8 cellular contexts compared by ENCODE assay signal in the genomic region with DNA sequence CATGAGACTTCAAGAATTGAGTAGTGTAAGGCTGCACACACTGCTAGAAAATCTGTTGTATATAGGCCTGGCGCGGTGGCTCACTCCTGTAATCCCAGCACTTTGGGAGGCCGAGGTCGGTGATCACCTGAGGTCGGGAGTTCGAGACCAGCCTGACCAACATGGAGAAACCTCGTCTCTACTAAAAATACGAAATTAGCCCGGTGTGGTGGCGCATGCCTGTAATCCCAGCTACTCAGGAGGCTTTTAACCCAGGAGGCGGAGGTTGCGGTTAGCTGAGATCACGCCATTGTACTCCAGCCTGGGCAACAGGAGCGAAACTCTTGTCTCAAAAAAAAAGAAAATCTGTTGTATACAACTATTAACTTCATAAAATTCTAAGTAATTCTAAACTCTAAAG. TPM values are rescaled to one million over a fixed set of nuclear protein-coding genes. Genes with fewer than 3 reads are reported as not detected.
A peak's percentile ranks its signal among the peaks of the same experiment; 100 is the strongest.
DNase-seq lines count a peak whose midpoint lies in the region; ATAC-seq and TF ChIP-seq lines count a peak whose summit lies in the region.
"Not testable (repeated sequence)": the region's sequence is repeated elsewhere in the genome, so short reads cannot be mapped to it uniquely, and the experiment has no call there.

No MANE protein-coding gene starts in this region.

- peak overlapping the region; percentile 89 for H3K4me3 ChIP-seq in CD8-positive, alpha-beta memory T cell (ENCODE audit: low read length)
- H3K4me3 ChIP-seq in Karpas-422 (ENCODE audit: low read length) (peak overlapping the region; percentile 95), astrocyte of the spinal cord (ENCODE audit: low read depth, low read length) (peak overlapping the region; percentile 96), esophagus (ENCODE audit: low read depth in 1 of 2, low read length in 2 of 2) (peak overlapping the region; percentile 23 to 99), left lung (peak overlapping the region; percentile 67 to 88), ovary (peak overlapping the region; percentile 89), thymus (ENCODE audit: low read length) (peak overlapping the region; percentile 91)

- in situ Hi-C loops in astrocyte of the spinal cord (cut with HindIII; ENCODE audit: low sequenced_read_pairs): not testable (repeated sequence)

- not testable (repeated sequence) for H3K27me3 ChIP-seq in CD8-positive, alpha-beta memory T cell (ENCODE audit: insufficient read depth, low read length, poor library complexity, severe bottlenecking); Karpas-422 (ENCODE audit: low read length); esophagus (ENCODE audit: control insufficient read depth in 1 of 2, insufficient read depth in 2 of 2, low read length in 2 of 2); left lung; ovary; thymus (ENCODE audit: control insufficient read depth, insufficient read depth)

- 94 to 96% methylated on average over 14 of the region's 14 CpGs for WGBS in esophagus, 2 donors
- WGBS in ovary, 3 donors: 92 to 94% (median 92%) methylated on average over 14 of the region's 14 CpGs
- 98% methylated on average over 14 of the region's 14 CpGs for WGBS in thymus

- not testable (repeated sequence) for H3K9me3 ChIP-seq in CD8-positive, alpha-beta memory T cell (ENCODE audit: low read length); Karpas-422 (ENCODE audit: low read length); esophagus (ENCODE audit: control insufficient read depth in 2 of 2, insufficient read depth in 1 of 2, low read depth in 1 of 2, low read length in 1 of 2); left lung; ovary; thymus (ENCODE audit: control insufficient read depth)

- H3K9me3 Mint-ChIP-seq in CD8-positive, alpha-beta memory T cell; activated B cell treated with CpG ODN at 0.5 μM for 24 hours: not testable (repeated sequence)

- not testable (repeated sequence) for H2AFZ ChIP-seq in Karpas-422 (ENCODE audit: low read length)

- POLR2A ChIA-PET in CD8-positive, alpha-beta memory T cell (lab: Charles Lee): not testable (repeated sequence)
- POLR2A ChIA-PET in activated B cell treated with CpG ODN at 0.5 μM for 24 hours (lab: Charles Lee): interaction anchor here (0.8 to 5.5 kb wide), 3 partner anchors 11 to 62 kb away, joined by 3 to 84 read pairs (median 6); no protein-coding TSS in a partner anchor

- H3K4me3 Mint-ChIP-seq in CD8-positive, alpha-beta memory T cell: peak overlapping the region; percentile 90 to 100 (median 98)
- peak overlapping the region; percentile 96 for H3K4me3 Mint-ChIP-seq in activated B cell treated with CpG ODN at 0.5 μM for 24 hours

- peak overlapping the region; percentile 80 for H3K4me2 ChIP-seq in Karpas-422 (ENCODE audit: low read depth, low read length, poor library complexity, severe bottlenecking)

- not testable (repeated sequence) for TF ChIP-seq POLR2A in ovary (IDR thresholded peaks at IDR 0.05)

- peak overlapping the region; percentile 98 for H3K9ac ChIP-seq in Karpas-422 (ENCODE audit: low read length)

- H3K27ac Mint-ChIP-seq in CD8-positive, alpha-beta memory T cell: peak overlapping the region in 3 of 8 donors; percentile 11 to 95 (median 19)
- peak overlapping the region; percentile 89 for H3K27ac Mint-ChIP-seq in activated B cell treated with CpG ODN at 0.5 μM for 24 hours

- not testable (repeated sequence) for H3K27me3 Mint-ChIP-seq in CD8-positive, alpha-beta memory T cell; activated B cell treated with CpG ODN at 0.5 μM for 24 hours

- H3K36me3 Mint-ChIP-seq in CD8-positive, alpha-beta memory T cell: peaks cover 0 to 34% (median 5%) of the 10 kb centered on the region in 3 donors
- H3K36me3 Mint-ChIP-seq in activated B cell treated with CpG ODN at 0.5 μM for 24 hours (ENCODE audit: low read depth): peaks cover 28% of the 10 kb centered on the region

- not testable (repeated sequence) for TF ChIP-seq CTCF in activated B cell treated with CpG ODN at 0.5 μM for 24 hours (IDR thresholded peaks at IDR 0.05); astrocyte of the spinal cord (IDR thresholded peaks at IDR 0.05; ENCODE audit: low read depth, low read length); left lung (IDR thresholded peaks at IDR 0.05); ovary (IDR thresholded peaks at IDR 0.05)

- not testable (repeated sequence) for H3K36me3 ChIP-seq in CD8-positive, alpha-beta memory T cell (ENCODE audit: insufficient read depth, low read length); esophagus (ENCODE audit: control insufficient read depth in 2 of 2, insufficient read depth in 2 of 2, low read length in 1 of 2); left lung; ovary; thymus (ENCODE audit: control insufficient read depth, insufficient read depth)
- H3K36me3 ChIP-seq in Karpas-422 (ENCODE audit: insufficient read depth, low read length): peaks cover 18% of the 10 kb centered on the region; the same call in 1 of the 2 replicates

- CTCF ChIA-PET in CD8-positive, alpha-beta memory T cell (lab: Charles Lee): interaction anchor here (0.8 kb wide), 1 partner anchor 213 kb away, joined by 3 read pairs; no protein-coding TSS in a partner anchor
- CTCF ChIA-PET in activated B cell treated with CpG ODN at 0.5 μM for 24 hours (lab: Charles Lee): not testable (repeated sequence)

- intact Hi-C loops in activated B cell treated with CpG ODN at 0.5 μM for 24 hours (cut with micrococcal nuclease): loop anchor here (5.0 kb wide), 1 partner anchor 556 kb away; no protein-coding TSS in a partner anchor
- intact Hi-C loops in left lung (cut with DNase I); ovary (cut with DNase I): not testable (repeated sequence)

- H3K4me1 Mint-ChIP-seq in CD8-positive, alpha-beta memory T cell: peaks cover 61 to 72% (median 68%) of the 10 kb centered on the region in 3 donors
- peaks cover 68% of the 10 kb centered on the region for H3K4me1 Mint-ChIP-seq in activated B cell treated with CpG ODN at 0.5 μM for 24 hours

- H3K4me1 ChIP-seq in CD8-positive, alpha-beta memory T cell (ENCODE audit: insufficient read depth, low read length): peaks cover 53% of the 10 kb centered on the region
- H3K4me1 ChIP-seq in Karpas-422 (ENCODE audit: low read length) (peaks cover 74% of the 10 kb centered on the region), left lung (peaks cover 4 to 73% of the 10 kb centered on the region in 2 donors), ovary (ENCODE audit: insufficient read depth) (peaks cover 20% of the 10 kb centered on the region), thymus (ENCODE audit: control insufficient read depth, insufficient read depth, low read length) (peaks cover 15% of the 10 kb centered on the region)
- H3K4me1 ChIP-seq in esophagus (ENCODE audit: control insufficient read depth in 2 of 2, insufficient read depth in 2 of 2, low read length in 1 of 2): not testable (repeated sequence)

- H4K20me1 ChIP-seq in Karpas-422 (ENCODE audit: insufficient read depth, low read depth, low read length): peaks cover 42% of the 10 kb centered on the region

- not testable (repeated sequence) for DNase-seq in CD8-positive, alpha-beta memory T cell; Karpas-422; activated B cell treated with CpG ODN at 0.5 μM for 24 hours; astrocyte of the spinal cord (ENCODE audit: low read depth, low spot score); left lung; ovary

- peaks cover 65% of the 10 kb centered on the region for H3K79me2 ChIP-seq in Karpas-422 (ENCODE audit: low read length)

- not testable (repeated sequence) for H3K9me2 ChIP-seq in Karpas-422 (replicated peaks; ENCODE audit: insufficient read depth, low read length)

- ATAC-seq in activated B cell treated with CpG ODN at 0.5 μM for 24 hours (ENCODE audit: low read depth); left lung: not testable (repeated sequence)

- TF ChIP-seq EP300 in ovary (IDR thresholded peaks at IDR 0.05): not testable (repeated sequence)

- H3K27ac ChIP-seq in CD8-positive, alpha-beta memory T cell (ENCODE audit: low read depth, low read length); esophagus (ENCODE audit: low read depth in 2 of 2, low read length in 1 of 2); left lung; ovary; thymus (ENCODE audit: low read depth): not testable (repeated sequence)
- 0 out of 2 replicates have a peak overlapping the region, but pooled peaks have one; percentile 47 for H3K27ac ChIP-seq in Karpas-422 (ENCODE audit: low read length)

RNA-seq across cellular contexts. Expression of a gene that starts 2.1 kb away (rescaled TPM):
- total RNA-seq in CD8-positive, alpha-beta memory T cell: 100 to 1,000 TPM; 100 to 104 TPM
- polyA plus RNA-seq in CD8-positive, alpha-beta memory T cell: 58.1 TPM
- total RNA-seq in Karpas-422 (2014; rRNA removed; shearing (Covaris generic); ENCODE audit: low replicate concordance): 74.5 and 132 TPM in 2 replicates
- total RNA-seq in activated B cell treated with CpG ODN at 0.5 μM for 24 hours (99.4 and 114 TPM in 2 replicates), left lung (10 to 100 TPM; 70.9 to 76.5 TPM), ovary (10 to 100 TPM; 57.0 to 83.3 (median 71.1) TPM)
- polyA plus RNA-seq in esophagus (100 to 1,000 TPM in 1 of 2 donors, 10 to 100 TPM in 1; 74.8 to 159 TPM), ovary (10 to 100 TPM; 50.0 to 66.3 TPM), thymus (134 TPM)
